Comparison of ENCODE assay signal across 16 cellular contexts in the genomic region with DNA sequence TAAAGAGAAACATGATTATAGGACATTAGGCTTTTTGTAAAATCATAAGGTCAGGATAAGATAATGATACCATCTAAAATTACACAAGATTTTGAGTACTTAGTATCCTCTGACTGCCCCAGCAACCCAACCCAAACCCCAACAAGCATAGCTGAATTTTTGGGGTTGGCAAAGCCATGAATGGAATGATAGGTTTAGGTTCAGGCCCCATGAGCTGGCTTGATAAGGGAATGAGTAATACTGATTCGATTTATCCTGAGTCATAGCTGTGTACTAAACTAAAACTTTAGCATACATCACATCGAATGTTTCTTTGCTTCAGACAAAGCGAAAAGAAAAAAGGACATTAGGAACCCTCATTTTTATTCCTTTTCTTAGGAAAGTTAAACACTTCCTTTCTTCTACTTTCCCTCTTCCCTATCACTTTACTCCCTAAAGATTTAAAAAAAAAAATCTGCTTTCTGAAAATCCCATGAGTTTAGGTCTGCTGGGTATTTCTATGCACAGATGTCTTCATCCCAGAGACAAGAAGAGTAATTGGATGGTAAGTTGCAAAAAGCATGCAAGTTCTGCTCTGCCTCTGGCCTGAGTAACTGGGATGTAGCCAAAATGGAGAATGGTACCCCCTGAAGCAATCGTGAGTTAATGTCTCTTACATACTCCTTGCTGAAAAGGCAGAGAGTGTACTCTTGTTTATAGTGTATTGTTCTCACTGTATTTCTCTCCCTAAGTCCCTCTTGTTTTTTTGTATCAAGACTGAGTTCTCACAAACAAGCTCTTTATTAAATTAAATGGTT.
DNase-seq lines count a peak whose midpoint lies in the region; ATAC-seq and TF ChIP-seq lines count a peak whose summit lies in the region.
"Had no signal": no experiment of that assay in that cellular context is flagged by ENCODE, and none has a peak within 500 bp of the region (broad histone marks: within the 10 kb centered on the region; RNA-seq: fewer than 3 reads in every experiment).

No MANE protein-coding gene starts in this region.

- BruUV-seq in MCF 10A (replicated peaks; lab: Mats Ljungman, UMichigan), result no TSS peak

- peak; percentile 22 for DNase-seq in MCF 10A (ENCODE audit: unreplicated experiment)
- DNase-seq in breast epithelium (ENCODE audit: low spot score in 2 of 2), result no peak
- peak; percentile 77 for DNase-seq in fibroblast of peridontal ligament (ENCODE audit: extremely low read depth)
- DNase-seq in stimulated activated effector memory CD8-positive, alpha-beta T cell treated with anti-CD3 and anti-CD28 coated beads, Interleukin-12 subunit alpha, Interleukin-12 subunit beta, amount 100 ng/mL, for 72 hours (ENCODE audit: low spot score in 2 of 2), result no peak
- DNase-seq in tibial nerve (ENCODE audit: low spot score in 2 of 2), result no peak
- DNase-seq in stimulated activated CD4-positive, alpha-beta T cell treated with anti-CD3 and anti-CD28 coated beads, Interleukin-4, amount 100 ng/mL, for 24 hours, result no peak
- no peak for DNase-seq in NCI-H69 (lab: John Stamatoyannopoulos, UW)
- DNase-seq: 8988T; activated CD4-positive, alpha-beta memory T cell treated with anti-CD3 and anti-CD28 coated beads, Interleukin-2, amount 10 ng/mL, durations not matched to agents 7 days and 5 days; lower lobe of right lung; NCI-H1436; NCI-H524 treated with DMSO at 0.1 percent for 48 hours; Peyer's patch; stimulated activated CD4-positive, alpha-beta T cell treated with anti-CD3 and anti-CD28 coated beads, Interleukin-12 subunit alpha, Interleukin-12 subunit beta, amount 100 ng/mL, for 4 hours had no signal

- H3K27me3 ChIP-seq in breast epithelium (no peaks in the 10 kb centered on the region), tibial nerve (no peaks in the 10 kb centered on the region)
- H3K27me3 ChIP-seq: Peyer's patch had no signal

- TF ChIP-seq POLR2A in breast epithelium (IDR thresholded peaks at IDR 0.05) (no peak), tibial nerve (IDR thresholded peaks at IDR 0.05) (no peak)

- H3K27me3 Mint-ChIP-seq in MCF 10A (ENCODE audit: insufficient read depth, unreplicated experiment), result no peaks in the 10 kb centered on the region
- H3K27me3 Mint-ChIP-seq: activated CD4-positive, alpha-beta memory T cell treated with anti-CD3 and anti-CD28 coated beads, Interleukin-2, amount 10 ng/mL, durations not matched to agents 7 days and 5 days had no signal

- H3K9me3 ChIP-seq in breast epithelium (peaks cover 0 to 7% of the 10 kb centered on the region in 2 donors), tibial nerve (peaks cover 0 to 12% (median 5%) of the 10 kb centered on the region in 4 donors)
- H3K9me3 ChIP-seq: Peyer's patch had no signal

- intact Hi-C loops in MCF 10A (cut with micrococcal nuclease) (no loop called here), breast epithelium (cut with DNase I; ENCODE audit: low total_unique reads) (no loop called here)

- POLR2A ChIA-PET in MCF 10A (lab: Yijun Ruan, JAX), result interaction anchor here (0.8 kb wide), 1 partner anchor 53 kb away, joined by 3 read pairs; no protein-coding TSS in a partner anchor

- H3K4me1 Mint-ChIP-seq in MCF 10A (ENCODE audit: insufficient read depth, unreplicated experiment), result peaks cover 34% of the 10 kb centered on the region
- H3K4me1 Mint-ChIP-seq in stimulated activated effector memory CD8-positive, alpha-beta T cell treated with anti-CD3 and anti-CD28 coated beads, Interleukin-12 subunit alpha, Interleukin-12 subunit beta, amount 100 ng/mL, for 72 hours, result no peaks in the 10 kb centered on the region

- no peaks in the 10 kb centered on the region for H3K9me3 Mint-ChIP-seq in MCF 10A (ENCODE audit: unreplicated experiment)
- no peaks in the 10 kb centered on the region for H3K9me3 Mint-ChIP-seq in stimulated activated effector memory CD8-positive, alpha-beta T cell treated with anti-CD3 and anti-CD28 coated beads, Interleukin-12 subunit alpha, Interleukin-12 subunit beta, amount 100 ng/mL, for 72 hours

- H3K27ac Mint-ChIP-seq in MCF 10A (ENCODE audit: low read depth, unreplicated experiment), result peak overlapping the region; percentile 54
- no peak overlapping the region for H3K27ac Mint-ChIP-seq in stimulated activated effector memory CD8-positive, alpha-beta T cell treated with anti-CD3 and anti-CD28 coated beads, Interleukin-12 subunit alpha, Interleukin-12 subunit beta, amount 100 ng/mL, for 72 hours
- H3K27ac Mint-ChIP-seq: activated CD4-positive, alpha-beta memory T cell treated with anti-CD3 and anti-CD28 coated beads, Interleukin-2, amount 10 ng/mL, durations not matched to agents 7 days and 5 days; T-helper 2 cell treated with Interferon-gamma antibody and Interleukin-4, amounts not matched to agents 5 μg/mL and 100 μg/mL, for 36 hours had no signal

- H3K4me3 Mint-ChIP-seq in MCF 10A (ENCODE audit: unreplicated experiment), result no peak overlapping the region
- H3K4me3 Mint-ChIP-seq in stimulated activated effector memory CD8-positive, alpha-beta T cell treated with anti-CD3 and anti-CD28 coated beads, Interleukin-12 subunit alpha, Interleukin-12 subunit beta, amount 100 ng/mL, for 72 hours, result no peak overlapping the region
- H3K4me3 Mint-ChIP-seq: activated CD4-positive, alpha-beta memory T cell treated with anti-CD3 and anti-CD28 coated beads, Interleukin-2, amount 10 ng/mL, durations not matched to agents 7 days and 5 days; T-helper 2 cell treated with Interferon-gamma antibody and Interleukin-4, amounts not matched to agents 5 μg/mL and 100 μg/mL, for 36 hours had no signal

- CTCF ChIA-PET in MCF 10A (lab: Yijun Ruan, JAX), result interaction anchor here (0.7 to 0.9 kb wide), 2 partner anchors 36 to 136 kb away, joined by 3 read pairs; no protein-coding TSS in a partner anchor

- no peaks in the 10 kb centered on the region for H3K36me3 Mint-ChIP-seq in MCF 10A (ENCODE audit: insufficient read depth, unreplicated experiment)
- no peaks in the 10 kb centered on the region for H3K36me3 Mint-ChIP-seq in stimulated activated effector memory CD8-positive, alpha-beta T cell treated with anti-CD3 and anti-CD28 coated beads, Interleukin-12 subunit alpha, Interleukin-12 subunit beta, amount 100 ng/mL, for 72 hours

- no peak for TF ChIP-seq CTCF in MCF 10A (IDR thresholded peaks at IDR 0.05; ENCODE audit: unreplicated experiment)
- no peak for TF ChIP-seq CTCF in breast epithelium (IDR thresholded peaks at IDR 0.05)
- no peak for TF ChIP-seq CTCF in tibial nerve (IDR thresholded peaks at IDR 0.05)

- H3K4me3 ChIP-seq in breast epithelium (no peak overlapping the region), tibial nerve (no peak overlapping the region)
- H3K4me3 ChIP-seq: lower lobe of right lung, Peyer's patch had no signal

- no peak for TF ChIP-seq EP300 in tibial nerve (IDR thresholded peaks at IDR 0.05)

- H3K36me3 ChIP-seq in breast epithelium, result no peaks in the 10 kb centered on the region
- peaks cover 0 to 4% (median 0%) of the 10 kb centered on the region in 3 donors for H3K36me3 ChIP-seq in tibial nerve
- H3K36me3 ChIP-seq: lower lobe of right lung, Peyer's patch had no signal

- ATAC-seq in SK-N-SH treated with all-trans-retinoic acid at 6 μM for 48 hours, result peak; percentile 92
- ATAC-seq in stimulated activated effector memory CD8-positive, alpha-beta T cell treated with anti-CD3 and anti-CD28 coated beads, Interleukin-12 subunit alpha, Interleukin-12 subunit beta, amount 100 ng/mL, for 72 hours, result peak; percentile 37
- ATAC-seq: lower lobe of right lung had no signal

- H3K4me1 ChIP-seq in breast epithelium (no peaks in the 10 kb centered on the region), tibial nerve (peaks cover 0 to 2% (median 0%) of the 10 kb centered on the region in 4 donors)
- H3K4me1 ChIP-seq: lower lobe of right lung, Peyer's patch had no signal

- H3K27ac ChIP-seq in breast epithelium, result no peak overlapping the region
- H3K27ac ChIP-seq in tibial nerve, result no peak overlapping the region
- H3K27ac ChIP-seq: lower lobe of right lung, Peyer's patch had no signal

- 78 to 82% methylated on average over 4 of the region's 4 CpGs for WGBS in tibial nerve, 2 donors

TF ChIP-seq in SK-N-SH treated with all-trans-retinoic acid at 6 μM for 48 hours, 23 proteins besides CTCF, POLR2A, EP300 and RAD21:
- no peak for TF ChIP-seq CSRNP3 (CRISPR knock-in tag; IDR thresholded peaks at IDR 0.05)
- peak; percentile 12; the same call in 1 of the 2 replicates for TF ChIP-seq ISL1 (CRISPR knock-in tag; IDR thresholded peaks at IDR 0.05)

Comparison
In these comparisons a context has a peak if more than half of its experiments do, and no peak if none do; other contexts are left out.
1. DNase-seq: peak in MCF 10A (single experiment) and fibroblast of peridontal ligament (single experiment); none in breast epithelium (0 of 2), stimulated activated effector memory CD8-positive, alpha-beta T cell treated with anti-CD3 and anti-CD28 coated beads, Interleukin-12 subunit alpha, Interleukin-12 subunit beta, amount 100 ng/mL, for 72 hours (0 of 2), tibial nerve (0 of 2), stimulated activated CD4-positive, alpha-beta T cell treated with anti-CD3 and anti-CD28 coated beads, Interleukin-4, amount 100 ng/mL, for 24 hours (single experiment) and NCI-H69 (single experiment).